In genomic region chr7:100874577-100875355, GRCh38 we compare ENCODE assay signal across 1 cellular context.
TF ChIP-seq lines count a peak whose summit lies in the region.

A gene with protein sequence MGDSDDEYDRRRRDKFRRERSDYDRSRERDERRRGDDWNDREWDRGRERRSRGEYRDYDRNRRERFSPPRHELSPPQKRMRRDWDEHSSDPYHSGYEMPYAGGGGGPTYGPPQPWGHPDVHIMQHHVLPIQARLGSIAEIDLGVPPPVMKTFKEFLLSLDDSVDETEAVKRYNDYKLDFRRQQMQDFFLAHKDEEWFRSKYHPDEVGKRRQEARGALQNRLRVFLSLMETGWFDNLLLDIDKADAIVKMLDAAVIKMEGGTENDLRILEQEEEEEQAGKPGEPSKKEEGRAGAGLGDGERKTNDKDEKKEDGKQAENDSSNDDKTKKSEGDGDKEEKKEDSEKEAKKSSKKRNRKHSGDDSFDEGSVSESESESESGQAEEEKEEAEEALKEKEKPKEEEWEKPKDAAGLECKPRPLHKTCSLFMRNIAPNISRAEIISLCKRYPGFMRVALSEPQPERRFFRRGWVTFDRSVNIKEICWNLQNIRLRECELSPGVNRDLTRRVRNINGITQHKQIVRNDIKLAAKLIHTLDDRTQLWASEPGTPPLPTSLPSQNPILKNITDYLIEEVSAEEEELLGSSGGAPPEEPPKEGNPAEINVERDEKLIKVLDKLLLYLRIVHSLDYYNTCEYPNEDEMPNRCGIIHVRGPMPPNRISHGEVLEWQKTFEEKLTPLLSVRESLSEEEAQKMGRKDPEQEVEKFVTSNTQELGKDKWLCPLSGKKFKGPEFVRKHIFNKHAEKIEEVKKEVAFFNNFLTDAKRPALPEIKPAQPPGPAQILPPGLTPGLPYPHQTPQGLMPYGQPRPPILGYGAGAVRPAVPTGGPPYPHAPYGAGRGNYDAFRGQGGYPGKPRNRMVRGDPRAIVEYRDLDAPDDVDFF (plus strand): TSS chr7:100875103. CDS start chr7:100875591, 488 bp downstream.

TF ChIP-seq in HepG2, 621 proteins besides CTCF, POLR2A, EP300 and RAD21 (continued from another document and continues in another):
- TF ChIP-seq MEIS1 (CRISPR knock-in tag; IDR thresholded peaks at IDR 0.05; ENCODE audit: borderline replicate concordance) = peak; percentile 84
- TF ChIP-seq ZNF333 (CRISPR knock-in tag; IDR thresholded peaks at IDR 0.05; ENCODE audit: borderline replicate concordance) = 0 out of 2 replicates have a peak, but pooled peaks have one; percentile 77
- no peak for TF ChIP-seq ZNF33A (CRISPR knock-in tag; IDR thresholded peaks at IDR 0.05; ENCODE audit: borderline replicate concordance)
- peak; percentile 47; the same call in 1 of the 2 replicates for TF ChIP-seq ZNF772 (CRISPR knock-in tag; IDR thresholded peaks at IDR 0.05)
- TF ChIP-seq ZNF510 (CRISPR knock-in tag; IDR thresholded peaks at IDR 0.05; ENCODE audit: low read depth) = peak; percentile 94; the same call in 1 of the 2 replicates
- TF ChIP-seq ZSCAN22 (CRISPR knock-in tag; IDR thresholded peaks at IDR 0.05) = 0 out of 2 replicates have a peak, but pooled peaks have one; percentile 15
- no peak for TF ChIP-seq ZNF550 (CRISPR knock-in tag; IDR thresholded peaks at IDR 0.05; ENCODE audit: borderline replicate concordance)
- TF ChIP-seq ZNF143 (CRISPR knock-in tag; IDR thresholded peaks at IDR 0.05) = peak; percentile 92
- TF ChIP-seq ZNF296 (CRISPR knock-in tag; conservative IDR thresholded peaks at IDR 0.05) = peak; percentile 46; the same call in 1 of the 2 replicates
- TF ChIP-seq ZBTB44 (CRISPR knock-in tag; IDR thresholded peaks at IDR 0.05) = 0 out of 2 replicates have a peak, but pooled peaks have one; percentile 26
- TF ChIP-seq PAWR (CRISPR knock-in tag; IDR thresholded peaks at IDR 0.05; ENCODE audit: borderline replicate concordance) = peak; percentile 67; the same call in 1 of the 2 replicates
- TF ChIP-seq ZNF281 (CRISPR knock-in tag; IDR thresholded peaks at IDR 0.05; ENCODE audit: borderline replicate concordance) = peak; percentile 54; the same call in 1 of the 2 replicates
- peak; percentile 20; the same call in 1 of the 2 replicates for TF ChIP-seq RXRB (CRISPR knock-in tag; IDR thresholded peaks at IDR 0.05; ENCODE audit: borderline replicate concordance)
- TF ChIP-seq SP2 (CRISPR knock-in tag; IDR thresholded peaks at IDR 0.05) = peak; percentile 50
- TF ChIP-seq ZBTB38 (CRISPR knock-in tag; IDR thresholded peaks at IDR 0.05) = peak; percentile 53; the same call in 1 of the 2 replicates
- peak; percentile 78; the same call in 1 of the 2 replicates for TF ChIP-seq MIER3 (CRISPR knock-in tag; IDR thresholded peaks at IDR 0.05; ENCODE audit: borderline replicate concordance)
- TF ChIP-seq ZNF280D (CRISPR knock-in tag; IDR thresholded peaks at IDR 0.05) = 0 out of 2 replicates have a peak, but pooled peaks have one; percentile 21
- peak; percentile 96 for TF ChIP-seq ZNF639 (CRISPR knock-in tag; conservative IDR thresholded peaks at IDR 0.05)
- TF ChIP-seq NPAS2 (CRISPR knock-in tag; IDR thresholded peaks at IDR 0.05; ENCODE audit: borderline replicate concordance) = 0 out of 2 replicates have a peak, but pooled peaks have one; percentile 22
- TF ChIP-seq NRL (CRISPR knock-in tag; IDR thresholded peaks at IDR 0.05; ENCODE audit: borderline replicate concordance) = peak; percentile 70; the same call in 1 of the 2 replicates
- TF ChIP-seq, protein P1, sequence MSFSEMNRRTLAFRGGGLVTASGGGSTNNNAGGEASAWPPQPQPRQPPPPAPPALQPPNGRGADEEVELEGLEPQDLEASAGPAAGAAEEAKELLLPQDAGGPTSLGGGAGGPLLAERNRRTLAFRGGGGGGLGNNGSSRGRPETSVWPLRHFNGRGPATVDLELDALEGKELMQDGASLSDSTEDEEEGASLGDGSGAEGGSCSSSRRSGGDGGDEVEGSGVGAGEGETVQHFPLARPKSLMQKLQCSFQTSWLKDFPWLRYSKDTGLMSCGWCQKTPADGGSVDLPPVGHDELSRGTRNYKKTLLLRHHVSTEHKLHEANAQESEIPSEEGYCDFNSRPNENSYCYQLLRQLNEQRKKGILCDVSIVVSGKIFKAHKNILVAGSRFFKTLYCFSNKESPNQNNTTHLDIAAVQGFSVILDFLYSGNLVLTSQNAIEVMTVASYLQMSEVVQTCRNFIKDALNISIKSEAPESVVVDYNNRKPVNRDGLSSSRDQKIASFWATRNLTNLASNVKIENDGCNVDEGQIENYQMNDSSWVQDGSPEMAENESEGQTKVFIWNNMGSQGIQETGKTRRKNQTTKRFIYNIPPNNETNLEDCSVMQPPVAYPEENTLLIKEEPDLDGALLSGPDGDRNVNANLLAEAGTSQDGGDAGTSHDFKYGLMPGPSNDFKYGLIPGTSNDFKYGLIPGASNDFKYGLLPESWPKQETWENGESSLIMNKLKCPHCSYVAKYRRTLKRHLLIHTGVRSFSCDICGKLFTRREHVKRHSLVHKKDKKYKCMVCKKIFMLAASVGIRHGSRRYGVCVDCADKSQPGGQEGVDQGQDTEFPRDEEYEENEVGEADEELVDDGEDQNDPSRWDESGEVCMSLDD (CRISPR knock-in tag; IDR thresholded peaks at IDR 0.05; ENCODE audit: borderline replicate concordance) = peak; percentile 17; the same call in 1 of the 2 replicates
- TF ChIP-seq, protein P2, sequence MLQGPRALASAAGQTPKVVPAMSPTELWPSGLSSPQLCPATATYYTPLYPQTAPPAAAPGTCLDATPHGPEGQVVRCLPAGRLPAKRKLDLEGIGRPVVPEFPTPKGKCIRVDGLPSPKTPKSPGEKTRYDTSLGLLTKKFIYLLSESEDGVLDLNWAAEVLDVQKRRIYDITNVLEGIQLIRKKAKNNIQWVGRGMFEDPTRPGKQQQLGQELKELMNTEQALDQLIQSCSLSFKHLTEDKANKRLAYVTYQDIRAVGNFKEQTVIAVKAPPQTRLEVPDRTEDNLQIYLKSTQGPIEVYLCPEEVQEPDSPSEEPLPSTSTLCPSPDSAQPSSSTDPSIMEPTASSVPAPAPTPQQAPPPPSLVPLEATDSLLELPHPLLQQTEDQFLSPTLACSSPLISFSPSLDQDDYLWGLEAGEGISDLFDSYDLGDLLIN (CRISPR knock-in tag; IDR thresholded peaks at IDR 0.05; ENCODE audit: borderline replicate concordance) = peak; percentile 25; the same call in 1 of the 2 replicates
- TF ChIP-seq ATRX (CRISPR knock-in tag; IDR thresholded peaks at IDR 0.05; ENCODE audit: borderline replicate concordance) = no peak
- TF ChIP-seq, protein P3, sequence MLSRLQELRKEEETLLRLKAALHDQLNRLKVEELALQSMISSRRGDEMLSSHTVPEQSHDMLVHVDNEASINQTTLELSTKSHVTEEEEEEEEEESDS (CRISPR knock-in tag; IDR thresholded peaks at IDR 0.05; ENCODE audit: borderline replicate concordance) = 0 out of 2 replicates have a peak, but pooled peaks have one; percentile 56
- no peak for TF ChIP-seq ZNF549 (CRISPR knock-in tag; IDR thresholded peaks at IDR 0.05)
- TF ChIP-seq, protein P4, sequence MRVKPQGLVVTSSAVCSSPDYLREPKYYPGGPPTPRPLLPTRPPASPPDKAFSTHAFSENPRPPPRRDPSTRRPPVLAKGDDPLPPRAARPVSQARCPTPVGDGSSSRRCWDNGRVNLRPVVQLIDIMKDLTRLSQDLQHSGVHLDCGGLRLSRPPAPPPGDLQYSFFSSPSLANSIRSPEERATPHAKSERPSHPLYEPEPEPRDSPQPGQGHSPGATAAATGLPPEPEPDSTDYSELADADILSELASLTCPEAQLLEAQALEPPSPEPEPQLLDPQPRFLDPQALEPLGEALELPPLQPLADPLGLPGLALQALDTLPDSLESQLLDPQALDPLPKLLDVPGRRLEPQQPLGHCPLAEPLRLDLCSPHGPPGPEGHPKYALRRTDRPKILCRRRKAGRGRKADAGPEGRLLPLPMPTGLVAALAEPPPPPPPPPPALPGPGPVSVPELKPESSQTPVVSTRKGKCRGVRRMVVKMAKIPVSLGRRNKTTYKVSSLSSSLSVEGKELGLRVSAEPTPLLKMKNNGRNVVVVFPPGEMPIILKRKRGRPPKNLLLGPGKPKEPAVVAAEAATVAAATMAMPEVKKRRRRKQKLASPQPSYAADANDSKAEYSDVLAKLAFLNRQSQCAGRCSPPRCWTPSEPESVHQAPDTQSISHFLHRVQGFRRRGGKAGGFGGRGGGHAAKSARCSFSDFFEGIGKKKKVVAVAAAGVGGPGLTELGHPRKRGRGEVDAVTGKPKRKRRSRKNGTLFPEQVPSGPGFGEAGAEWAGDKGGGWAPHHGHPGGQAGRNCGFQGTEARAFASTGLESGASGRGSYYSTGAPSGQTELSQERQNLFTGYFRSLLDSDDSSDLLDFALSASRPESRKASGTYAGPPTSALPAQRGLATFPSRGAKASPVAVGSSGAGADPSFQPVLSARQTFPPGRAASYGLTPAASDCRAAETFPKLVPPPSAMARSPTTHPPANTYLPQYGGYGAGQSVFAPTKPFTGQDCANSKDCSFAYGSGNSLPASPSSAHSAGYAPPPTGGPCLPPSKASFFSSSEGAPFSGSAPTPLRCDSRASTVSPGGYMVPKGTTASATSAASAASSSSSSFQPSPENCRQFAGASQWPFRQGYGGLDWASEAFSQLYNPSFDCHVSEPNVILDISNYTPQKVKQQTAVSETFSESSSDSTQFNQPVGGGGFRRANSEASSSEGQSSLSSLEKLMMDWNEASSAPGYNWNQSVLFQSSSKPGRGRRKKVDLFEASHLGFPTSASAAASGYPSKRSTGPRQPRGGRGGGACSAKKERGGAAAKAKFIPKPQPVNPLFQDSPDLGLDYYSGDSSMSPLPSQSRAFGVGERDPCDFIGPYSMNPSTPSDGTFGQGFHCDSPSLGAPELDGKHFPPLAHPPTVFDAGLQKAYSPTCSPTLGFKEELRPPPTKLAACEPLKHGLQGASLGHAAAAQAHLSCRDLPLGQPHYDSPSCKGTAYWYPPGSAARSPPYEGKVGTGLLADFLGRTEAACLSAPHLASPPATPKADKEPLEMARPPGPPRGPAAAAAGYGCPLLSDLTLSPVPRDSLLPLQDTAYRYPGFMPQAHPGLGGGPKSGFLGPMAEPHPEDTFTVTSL (CRISPR knock-in tag; IDR thresholded peaks at IDR 0.05; ENCODE audit: borderline replicate concordance) = no peak
- TF ChIP-seq ZBTB34 (CRISPR knock-in tag; IDR thresholded peaks at IDR 0.05) = peak; percentile 19; the same call in 1 of the 2 replicates
